In the genomic region with DNA sequence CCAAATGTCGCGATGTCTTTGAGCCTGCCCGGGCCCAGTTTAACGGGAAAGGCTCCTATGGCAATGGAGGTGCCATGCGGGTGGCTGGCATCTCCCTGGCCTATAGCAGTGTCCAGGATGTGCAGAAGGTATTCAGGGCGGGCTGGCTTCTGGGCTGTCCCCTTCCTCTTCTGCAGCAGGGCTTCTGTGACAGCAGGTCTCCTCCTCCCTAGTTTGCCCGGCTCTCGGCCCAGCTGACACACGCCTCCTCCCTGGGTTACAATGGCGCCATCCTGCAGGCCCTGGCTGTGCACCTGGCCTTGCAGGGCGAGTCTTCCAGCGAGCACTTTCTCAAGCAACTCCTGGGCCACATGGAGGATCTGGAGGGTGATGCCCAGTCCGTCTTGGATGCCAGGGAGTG, we compare ENCODE assay signal across 1 cellular context.
TF ChIP-seq lines count a peak whose summit lies in the region.

No MANE protein-coding gene starts in this region.

TF ChIP-seq in H1, 55 proteins besides CTCF, POLR2A, EP300 and RAD21:
- no peak for TF ChIP-seq SIX5 (IDR thresholded peaks at IDR 0.05; ENCODE audit: low read depth, low read length)
- no peak for TF ChIP-seq KDM5A (IDR thresholded peaks at IDR 0.05; ENCODE audit: low read length)
- no peak for TF ChIP-seq EZH2 (IDR thresholded peaks at IDR 0.05; ENCODE audit: low read depth, low read length, severe bottlenecking)
- TF ChIP-seq TBP (IDR thresholded peaks at IDR 0.05; ENCODE audit: low read depth, low read length): no peak
- no peak for TF ChIP-seq SP2 (IDR thresholded peaks at IDR 0.05; ENCODE audit: low read length)
- no peak for TF ChIP-seq RBBP5 (IDR thresholded peaks at IDR 0.05; ENCODE audit: borderline replicate concordance, low read depth, low read length)
- no peak for TF ChIP-seq TCF12 (IDR thresholded peaks at IDR 0.05; ENCODE audit: low read depth, low read length)
- no peak for TF ChIP-seq GABPA (IDR thresholded peaks at IDR 0.05; ENCODE audit: borderline replicate concordance, insufficient read depth, low read length)
- no peak for TF ChIP-seq JUND (IDR thresholded peaks at IDR 0.05; ENCODE audit: low read length)
- no peak for TF ChIP-seq SP4 (IDR thresholded peaks at IDR 0.05; ENCODE audit: low read length)
- TF ChIP-seq CEBPB (IDR thresholded peaks at IDR 0.05; ENCODE audit: low read depth, low read length): no peak
- TF ChIP-seq GTF2F1 (IDR thresholded peaks at IDR 0.05; ENCODE audit: borderline replicate concordance, low read depth, low read length): no peak
- TF ChIP-seq YY1 (IDR thresholded peaks at IDR 0.05; ENCODE audit: low read depth, low read length): no peak
- no peak for TF ChIP-seq SIN3A (conservative IDR thresholded peaks at IDR 0.05 in 1 of 2, IDR thresholded peaks at IDR 0.05 in 1 of 2; ENCODE audit: low read depth in 1 of 2, low read length in 2 of 2)
- TF ChIP-seq ASH2L (IDR thresholded peaks at IDR 0.05; ENCODE audit: low read length): no peak
- no peak for TF ChIP-seq HDAC6 (IDR thresholded peaks at IDR 0.05; ENCODE audit: low read depth, low read length)
- no peak for TF ChIP-seq CREB1 (IDR thresholded peaks at IDR 0.05)
- TF ChIP-seq TEAD4 (IDR thresholded peaks at IDR 0.05; ENCODE audit: low read depth, low read length): no peak
- TF ChIP-seq POU5F1 (IDR thresholded peaks at IDR 0.05; ENCODE audit: low read depth, low read length): no peak
